In the genomic region with DNA sequence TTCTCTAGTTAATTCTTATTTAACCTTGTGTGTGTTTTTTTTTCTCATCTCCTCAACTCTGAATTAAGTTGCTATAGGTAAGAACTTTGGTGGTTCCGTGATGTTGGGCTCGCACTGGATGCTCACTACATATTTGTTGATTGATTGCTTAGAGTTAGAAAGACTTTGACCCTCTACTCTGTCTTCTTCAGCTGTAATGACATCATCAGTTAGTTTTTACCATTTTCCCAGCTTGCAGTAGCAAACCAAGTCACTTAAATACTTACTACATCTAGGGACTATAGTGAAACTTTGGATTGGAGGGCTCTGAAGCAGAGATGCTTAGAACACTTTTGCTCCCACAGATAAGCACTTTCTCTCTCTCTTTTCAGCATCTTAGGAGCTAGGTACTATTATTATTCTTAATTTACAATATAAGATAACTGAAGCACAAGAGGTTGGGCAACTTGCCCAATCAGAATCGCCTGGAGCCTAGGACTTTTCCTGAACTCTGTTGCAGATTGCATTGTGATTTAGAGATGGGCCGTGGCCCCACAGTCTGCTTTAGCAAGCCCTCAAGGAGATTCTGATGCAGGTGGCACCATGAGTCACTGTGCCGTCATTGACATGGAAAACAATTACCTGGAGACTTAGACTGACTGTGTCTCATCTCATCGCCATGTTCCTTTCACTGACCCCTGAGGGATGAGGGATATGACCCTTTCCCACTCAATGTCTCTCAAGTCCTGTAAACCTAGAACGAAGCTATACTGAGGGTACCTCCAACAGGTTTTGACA, we compare ENCODE assay signal across 15 cellular contexts.
DNase-seq lines count a peak whose midpoint lies in the region; ATAC-seq and TF ChIP-seq lines count a peak whose summit lies in the region.
"Had no signal": no experiment of that assay in that cellular context is flagged by ENCODE, and none has a peak within 500 bp of the region (broad histone marks: within the 10 kb centered on the region; RNA-seq: fewer than 3 reads in every experiment).

No MANE protein-coding gene starts in this region.

- H3K27me3 Mint-ChIP-seq in naive thymus-derived CD8-positive, alpha-beta T cell, result peaks cover 0 to 7% (median 0%) of the 10 kb centered on the region in 5 donors

- no peaks in the 10 kb centered on the region for H3K36me3 Mint-ChIP-seq in naive thymus-derived CD8-positive, alpha-beta T cell
- H3K36me3 Mint-ChIP-seq: CD8-positive, alpha-beta memory T cell had no signal

- 31% methylated on average over 7 of the region's 7 CpGs for WGBS in mammary epithelial cell (ENCODE audit: low coverage, missing lambda C conversion rate)

- no peak overlapping the region for H3K27ac Mint-ChIP-seq in naive thymus-derived CD8-positive, alpha-beta T cell
- H3K27ac Mint-ChIP-seq: CD8-positive, alpha-beta memory T cell; H9 had no signal

- H3K27ac ChIP-seq in mammary epithelial cell (ENCODE audit: insufficient read depth, low read depth, low read length), result peak overlapping the region; percentile 48
- H3K27ac ChIP-seq in WERI-Rb-1, result no peak overlapping the region
- no peak overlapping the region for H3K27ac ChIP-seq in SJCRH30
- H3K27ac ChIP-seq: BLaER1 treated with 17β-estradiol and CSF1 and Interleukin-3, amounts not matched to agents 10 nM and 100 nM had no signal

- H3K79me2 ChIP-seq in mammary epithelial cell (ENCODE audit: insufficient read depth, low read length), result no peaks in the 10 kb centered on the region

- no peaks in the 10 kb centered on the region for H3K4me1 Mint-ChIP-seq in naive thymus-derived CD8-positive, alpha-beta T cell
- H3K4me1 Mint-ChIP-seq: CD8-positive, alpha-beta memory T cell; H9 had no signal

- intact Hi-C loops in mammary epithelial cell (cut with micrococcal nuclease), result loop anchor here (10.0 kb wide), 1 partner anchor 744 kb away; no protein-coding TSS in a partner anchor

- no peaks in the 10 kb centered on the region for H4K20me1 ChIP-seq in mammary epithelial cell (ENCODE audit: insufficient read depth, low read length)
- H4K20me1 ChIP-seq: BLaER1 treated with 17β-estradiol and CSF1 and Interleukin-3, amounts not matched to agents 10 nM and 100 nM had no signal

- H3K36me3 ChIP-seq in mammary epithelial cell (ENCODE audit: insufficient read depth, low read length) (no peaks in the 10 kb centered on the region), WERI-Rb-1 (no peaks in the 10 kb centered on the region), SJCRH30 (no peaks in the 10 kb centered on the region)
- H3K36me3 ChIP-seq: BLaER1 treated with 17β-estradiol and CSF1 and Interleukin-3, amounts not matched to agents 10 nM and 100 nM had no signal

- H3K9ac ChIP-seq in mammary epithelial cell (ENCODE audit: insufficient read depth, low read length), result no peak overlapping the region
- H3K9ac ChIP-seq: BLaER1 treated with 17β-estradiol and CSF1 and Interleukin-3, amounts not matched to agents 10 nM and 100 nM had no signal

- ATAC-seq in naive thymus-derived CD8-positive, alpha-beta T cell, result no peak
- ATAC-seq: K562 had no signal

- no peak overlapping the region for H3K4me3 Mint-ChIP-seq in naive thymus-derived CD8-positive, alpha-beta T cell
- H3K4me3 Mint-ChIP-seq: CD8-positive, alpha-beta memory T cell; H9 had no signal

- no peak for TF ChIP-seq CTCF in mammary epithelial cell (conservative IDR thresholded peaks at IDR 0.05 in 1 of 2, IDR thresholded peaks at IDR 0.05 in 1 of 2; ENCODE audit: extremely low read depth in 1 of 2, insufficient read depth in 1 of 2, low read depth in 1 of 2, low read length in 2 of 2)
- TF ChIP-seq CTCF in WERI-Rb-1 (IDR thresholded peaks at IDR 0.05; ENCODE audit: low read depth, low read length), result no peak

- peaks cover 0 to 7% (median 0%) of the 10 kb centered on the region in 9 donors for H3K9me3 Mint-ChIP-seq in naive thymus-derived CD8-positive, alpha-beta T cell

- peak overlapping the region; percentile 8 for H3K4me2 ChIP-seq in mammary epithelial cell (ENCODE audit: insufficient read depth, low read depth, low read length)
- H3K4me2 ChIP-seq: BLaER1 treated with 17β-estradiol and CSF1 and Interleukin-3, amounts not matched to agents 10 nM and 100 nM had no signal

- DNase-seq in DMS79 treated with DMSO at 0.1 percent for 48 hours (lab: John Stamatoyannopoulos, UW) (peak; percentile 80), M059J (ENCODE audit: low read depth) (peak; percentile 40), mammary epithelial cell (peak; percentile 93), kidney tubule cell (ENCODE audit: low spot score) (peak; percentile 67), WERI-Rb-1 (no peak), SJCRH30 (no peak)
- no peak for DNase-seq in naive thymus-derived CD8-positive, alpha-beta T cell
- DNase-seq: CD8-positive, alpha-beta memory T cell; GDM1; H9; MV-4-11; NCI-H1694 treated with DMSO at 0.1 percent for 48 hours; SHP77 treated with DMSO at 0.1 percent for 48 hours had no signal

- in situ Hi-C loops in mammary epithelial cell (cut with MboI; ENCODE audit: low sequenced_read_pairs in 2 of 2), result no loop called here

- H3K27me3 ChIP-seq in mammary epithelial cell (ENCODE audit: insufficient read depth, low read length) (peaks cover 2% of the 10 kb centered on the region), WERI-Rb-1 (ENCODE audit: insufficient read depth, low read depth, severe bottlenecking) (no peaks in the 10 kb centered on the region), SJCRH30 (peaks cover 8% of the 10 kb centered on the region; the same call in 1 of the 2 replicates)
- H3K27me3 ChIP-seq: BLaER1 treated with 17β-estradiol and CSF1 and Interleukin-3, amounts not matched to agents 10 nM and 100 nM had no signal

- dilution Hi-C loops in mammary epithelial cell (cut with HindIII; ENCODE audit: low sequenced_read_pairs), result no loop called here

- CTCF ChIA-PET in mammary epithelial cell (lab: Charles Lee; ENCODE audit: low non-redundant PET), result no interaction called here

- BruUV-seq in mammary epithelial cell (replicated peaks; lab: Mats Ljungman, UMichigan), result no TSS peak

- peaks cover 31% of the 10 kb centered on the region for H3K4me1 ChIP-seq in mammary epithelial cell (ENCODE audit: insufficient read depth, low read length)
- H3K4me1 ChIP-seq in SJCRH30, result no peaks in the 10 kb centered on the region
- H3K4me1 ChIP-seq: BLaER1 treated with 17β-estradiol and CSF1 and Interleukin-3, amounts not matched to agents 10 nM and 100 nM had no signal

- no peak overlapping the region for H2AFZ ChIP-seq in mammary epithelial cell (ENCODE audit: low read depth, low read length)

- H3K9me3 ChIP-seq in mammary epithelial cell (replicated peaks; ENCODE audit: insufficient read depth, low read length) (no peaks in the 10 kb centered on the region), WERI-Rb-1 (ENCODE audit: severe bottlenecking) (no peaks in the 10 kb centered on the region), SJCRH30 (replicated peaks) (no peaks in the 10 kb centered on the region)
- H3K9me3 ChIP-seq: BLaER1 treated with 17β-estradiol and CSF1 and Interleukin-3, amounts not matched to agents 10 nM and 100 nM had no signal

- H3K4me3 ChIP-seq in mammary epithelial cell (replicated peaks in 1 of 3; ENCODE audit: insufficient read depth in 1 of 3, low read depth in 2 of 3, low read length in 3 of 3), result no peak overlapping the region
- no peak overlapping the region for H3K4me3 ChIP-seq in WERI-Rb-1 (ENCODE audit: low read depth, low read length)
- H3K4me3 ChIP-seq in SJCRH30, result no peak overlapping the region
- H3K4me3 ChIP-seq: BLaER1 treated with 17β-estradiol and CSF1 and Interleukin-3, amounts not matched to agents 10 nM and 100 nM; K562 had no signal

- POLR2A ChIA-PET in naive thymus-derived CD8-positive, alpha-beta T cell (lab: Charles Lee), result no interaction called here

Comparison
In these comparisons a context has a peak if more than half of its experiments do, and no peak if none do; other contexts are left out.
1. DNase-seq: peak in DMS79 treated with DMSO at 0.1 percent for 48 hours (single experiment), M059J (single experiment), mammary epithelial cell (single experiment) and kidney tubule cell (single experiment); none in naive thymus-derived CD8-positive, alpha-beta T cell (0 of 10), WERI-Rb-1 (single experiment) and SJCRH30 (0 of 2).